9 cellular contexts compared by ENCODE assay signal in the genomic region with DNA sequence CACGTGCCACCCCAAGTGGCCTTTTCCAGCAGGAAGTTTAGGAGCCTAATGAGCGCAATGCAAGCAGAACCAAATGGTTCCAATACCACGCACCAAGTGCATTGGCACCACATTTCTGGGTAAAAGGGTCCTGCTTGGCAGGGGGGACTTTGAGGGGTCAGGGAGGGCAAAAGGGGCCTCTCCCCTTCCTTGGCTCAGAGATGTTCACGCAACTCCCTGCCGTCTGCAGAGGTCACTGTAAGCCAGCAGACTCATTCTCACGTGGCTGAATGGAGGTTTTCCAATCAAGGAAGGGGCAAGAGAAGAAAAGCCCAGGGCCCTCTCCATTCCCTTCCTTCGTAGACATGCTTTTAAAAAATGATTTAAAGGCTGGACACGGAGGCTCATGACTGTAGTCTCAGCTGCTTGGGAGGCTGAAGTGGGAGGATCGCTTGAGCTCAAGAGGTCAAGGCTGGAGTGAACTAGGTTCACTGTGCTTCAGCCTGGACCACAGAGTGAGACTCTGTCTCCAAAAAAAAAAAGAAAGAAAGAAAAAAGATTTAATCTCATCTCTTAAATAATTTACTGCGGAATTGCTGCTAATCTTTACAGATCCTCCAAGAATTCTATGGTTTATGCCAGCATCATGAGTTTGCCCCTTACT.
DNase-seq lines count a peak whose midpoint lies in the region; ATAC-seq and TF ChIP-seq lines count a peak whose summit lies in the region.
"Had no signal": no experiment of that assay in that cellular context is flagged by ENCODE, and none has a peak within 500 bp of the region (broad histone marks: within the 10 kb centered on the region; RNA-seq: fewer than 3 reads in every experiment).

No MANE protein-coding gene starts in this region.

- TF ChIP-seq CTCF in lung (IDR thresholded peaks at IDR 0.05; ENCODE audit: control extremely low read depth, extremely low read depth) (peak; percentile 19), esophagus muscularis mucosa (IDR thresholded peaks at IDR 0.05) (peak in 1 of 3 experiments; percentile 17)

- H3K36me3 ChIP-seq in lung (ENCODE audit: control insufficient read depth in 2 of 2, insufficient read depth in 2 of 2, low read length in 2 of 2) (peaks cover 0 to 3% of the 10 kb centered on the region in 2 donors), esophagus muscularis mucosa (peaks cover 0 to 17% (median 5%) of the 10 kb centered on the region in 4 donors)
- H3K36me3 ChIP-seq: vagina had no signal

- TF ChIP-seq EP300 in esophagus muscularis mucosa (IDR thresholded peaks at IDR 0.05), result no peak

- H3K4me1 ChIP-seq in lung (ENCODE audit: control insufficient read depth in 2 of 2, insufficient read depth in 2 of 2, low read length in 2 of 2) (peaks cover 0 to 2% of the 10 kb centered on the region in 2 donors), esophagus muscularis mucosa (peaks cover 7 to 25% (median 20%) of the 10 kb centered on the region in 4 donors)

- H3K9me3 Mint-ChIP-seq in IgD-negative memory B cell, result no peaks in the 10 kb centered on the region

- H3K9me3 ChIP-seq in lung (ENCODE audit: control insufficient read depth in 2 of 2, insufficient read depth in 1 of 2, low read length in 1 of 2), result no peaks in the 10 kb centered on the region
- H3K9me3 ChIP-seq in esophagus muscularis mucosa, result no peaks in the 10 kb centered on the region
- H3K9me3 ChIP-seq: vagina had no signal

- H3K4me3 Mint-ChIP-seq in IgD-negative memory B cell, result peak overlapping the region; percentile 8 to 61 (median 54)

- intact Hi-C loops in esophagus muscularis mucosa (cut with DNase I), result loop anchor here (5.0 kb wide), 2 partner anchors 253 to 358 kb away; no protein-coding TSS in a partner anchor

- 37 to 50% methylated on average over 10 of the region's 10 CpGs for WGBS in lung, 2 donors
- 58% methylated on average over 10 of the region's 10 CpGs for WGBS in esophagus muscularis mucosa

- H3K27me3 Mint-ChIP-seq in IgD-negative memory B cell, result no peaks in the 10 kb centered on the region

- peak; percentile 25 for DNase-seq in DMS153 treated with DMSO at 0.1 percent for 48 hours (lab: John Stamatoyannopoulos, UW; ENCODE audit: unreplicated experiment)
- peak; percentile 68 for DNase-seq in activated CD8-positive, alpha-beta memory T cell treated with anti-CD3 and anti-CD28 coated beads for 24 hours
- no peak for DNase-seq in lung (ENCODE audit: low spot score)
- no peak for DNase-seq in NK-92 treated with Interleukin-12 subunit alpha and Interleukin-12 subunit beta, amount 100 ng/mL, for 24 hours (lab: John Stamatoyannopoulos, UW)
- no peak for DNase-seq in esophagus muscularis mucosa (ENCODE audit: extremely low spot score)
- DNase-seq in NCI-H1048 (lab: John Stamatoyannopoulos, UW), result no peak

- H3K27me3 ChIP-seq in lung (ENCODE audit: control insufficient read depth, insufficient read depth) (no peaks in the 10 kb centered on the region), esophagus muscularis mucosa (no peaks in the 10 kb centered on the region)
- H3K27me3 ChIP-seq: vagina had no signal

- H3K36me3 Mint-ChIP-seq in IgD-negative memory B cell, result no peaks in the 10 kb centered on the region

- peaks cover 0 to 14% (median 6%) of the 10 kb centered on the region in 3 donors for H3K4me1 Mint-ChIP-seq in IgD-negative memory B cell

- H3K27ac ChIP-seq in lung (ENCODE audit: low read depth in 1 of 2, low read length in 1 of 2), result no peak overlapping the region
- H3K27ac ChIP-seq in esophagus muscularis mucosa (replicated peaks in 1 of 4), result no peak overlapping the region
- H3K27ac ChIP-seq: vagina had no signal

- ATAC-seq in lung (ENCODE audit: insufficient read depth, low FRiP score) (no peak), HG02885 (IDR thresholded peaks at IDR 0.05; ENCODE audit: poor library complexity, unreplicated experiment) (no peak)

- no peak overlapping the region for H3K4me3 ChIP-seq in lung
- H3K4me3 ChIP-seq in esophagus muscularis mucosa, result no peak overlapping the region

- no peak for TF ChIP-seq POLR2A in esophagus muscularis mucosa (IDR thresholded peaks at IDR 0.05; ENCODE audit: low read depth)

- H3K27ac Mint-ChIP-seq in IgD-negative memory B cell, result peak overlapping the region; percentile 39 to 87 (median 83)

Comparison
In these comparisons a context has a peak if more than half of its experiments do, and no peak if none do; other contexts are left out.
1. DNase-seq: peak in DMS153 treated with DMSO at 0.1 percent for 48 hours (single experiment) and activated CD8-positive, alpha-beta memory T cell treated with anti-CD3 and anti-CD28 coated beads for 24 hours (single experiment); none in lung (single experiment), NK-92 treated with Interleukin-12 subunit alpha and Interleukin-12 subunit beta, amount 100 ng/mL, for 24 hours (single experiment), esophagus muscularis mucosa (single experiment) and NCI-H1048 (single experiment).